In the genomic region with DNA sequence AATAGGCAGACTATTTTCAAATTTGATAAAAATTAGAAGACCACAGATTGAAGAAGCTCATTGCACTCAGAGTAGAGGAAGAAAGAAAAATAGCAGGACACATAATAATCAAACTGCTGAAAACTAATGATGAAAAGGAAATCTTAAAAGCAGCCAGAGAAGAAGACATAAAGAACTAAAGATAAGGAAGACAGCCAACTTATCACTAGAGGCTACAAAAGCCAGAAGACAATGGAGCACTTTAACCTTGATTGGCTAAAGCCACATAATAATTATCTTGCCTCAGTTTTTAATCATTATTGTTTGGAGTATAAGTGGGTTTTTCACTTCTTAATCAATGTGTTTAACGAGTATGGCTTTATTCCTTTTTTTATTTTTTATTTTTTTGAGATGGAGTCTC, we compare ENCODE assay signal across 39 cellular contexts.
"Had no signal": no experiment of that assay in that cellular context is flagged by ENCODE, and none has a peak within 500 bp of the region (broad histone marks: within the 10 kb centered on the region; RNA-seq: fewer than 3 reads in every experiment).

No MANE protein-coding gene starts in this region.

- H3K27me3 Mint-ChIP-seq: activated naive CD4-positive, alpha-beta T cell treated with anti-CD3 and anti-CD28 coated beads, Interleukin-2, amount 10 ng/mL, durations not matched to agents 7 days and 5 days; activated naive CD4-positive, alpha-beta T cell treated with anti-CD3 and anti-CD28 coated beads, Interleukin-2, amount 50 U/mL, for 24 hours; activated naive CD8-positive, alpha-beta T cell; activated naive CD8-positive, alpha-beta T cell treated with anti-CD3 and anti-CD28 coated beads for 36 hours; activated naive CD8-positive, alpha-beta T cell treated with anti-CD3 and anti-CD28 coated beads, Interleukin-2, amount 10 ng/mL, durations not matched to agents 7 days and 5 days; activated naive CD8-positive, alpha-beta T cell treated with anti-CD3 and anti-CD28 coated beads, Interleukin-2, amount 50 U/mL, for 24 hours; activated T-cell treated with anti-CD3 and anti-CD28 coated beads, Interleukin-2, amount 50 U/mL, for 24 hours; activated T-helper 17 cell treated with anti-CD3 and anti-CD28 coated beads, Interleukin-2, amount 50 U/mL, for 72 hours; brain; central memory CD8-positive, alpha-beta T cell had no signal

- H3K4me3 ChIP-seq: adrenal gland, ascending aorta, body of pancreas, breast epithelium, cardiac muscle cell had no signal

- ATAC-seq: activated naive CD4-positive, alpha-beta T cell treated with anti-CD3 and anti-CD28 coated beads, Interleukin-2, amount 50 U/mL, for 72 hours; activated naive CD8-positive, alpha-beta T cell treated with anti-CD3 and anti-CD28 coated beads, Interleukin-2, amount 50 U/mL, for 24 hours; activated T-cell treated with anti-CD3 and anti-CD28 coated beads, Interleukin-2, amount 50 U/mL, for 4 hours; activated T-cell treated with anti-CD3 and anti-CD28 coated beads, Interleukin-2, amount 50 U/mL, for 72 hours; activated T-helper 17 cell treated with anti-CD3 and anti-CD28 coated beads, Interleukin-2, amount 50 U/mL, for 72 hours; body of pancreas had no signal

- FAIRE-seq: astrocyte, bronchial epithelial cell had no signal

- H3K4me1 Mint-ChIP-seq: activated naive CD4-positive, alpha-beta T cell treated with anti-CD3 and anti-CD28 coated beads, Interleukin-2, amount 10 ng/mL, durations not matched to agents 7 days and 5 days; activated naive CD4-positive, alpha-beta T cell treated with anti-CD3 and anti-CD28 coated beads, Interleukin-2, amount 50 U/mL, for 24 hours; activated naive CD8-positive, alpha-beta T cell treated with anti-CD3 and anti-CD28 coated beads for 36 hours; activated naive CD8-positive, alpha-beta T cell treated with anti-CD3 and anti-CD28 coated beads, Interleukin-2, amount 10 ng/mL, durations not matched to agents 7 days and 5 days; activated naive CD8-positive, alpha-beta T cell treated with anti-CD3 and anti-CD28 coated beads, Interleukin-2, amount 50 U/mL, for 24 hours; activated T-helper 17 cell treated with anti-CD3 and anti-CD28 coated beads, Interleukin-2, amount 50 U/mL, for 72 hours; brain; central memory CD8-positive, alpha-beta T cell had no signal

- H3K4me3 Mint-ChIP-seq: activated naive CD4-positive, alpha-beta T cell treated with anti-CD3 and anti-CD28 coated beads for 36 hours; activated naive CD4-positive, alpha-beta T cell treated with anti-CD3 and anti-CD28 coated beads, Interleukin-2, amount 10 ng/mL, durations not matched to agents 7 days and 5 days; activated naive CD4-positive, alpha-beta T cell treated with anti-CD3 and anti-CD28 coated beads, Interleukin-2, amount 50 U/mL, for 24 hours; activated naive CD8-positive, alpha-beta T cell; activated naive CD8-positive, alpha-beta T cell treated with anti-CD3 and anti-CD28 coated beads for 36 hours; activated naive CD8-positive, alpha-beta T cell treated with anti-CD3 and anti-CD28 coated beads, Interleukin-2, amount 10 ng/mL, durations not matched to agents 7 days and 5 days; activated naive CD8-positive, alpha-beta T cell treated with anti-CD3 and anti-CD28 coated beads, Interleukin-2, amount 50 U/mL, for 24 hours; activated T-cell treated with anti-CD3 and anti-CD28 coated beads, Interleukin-2, amount 50 U/mL, for 24 hours; activated T-cell treated with anti-CD3 and anti-CD28 coated beads, Interleukin-2, amount 50 U/mL, for 4 hours; activated T-cell treated with anti-CD3 and anti-CD28 coated beads, Interleukin-2, amount 50 U/mL, for 72 hours; activated T-helper 1 cell treated with anti-CD3 and anti-CD28 coated beads, Interleukin-12 subunit alpha, Interleukin-12 subunit beta, Interleukin-2, Interleukin-4 antibody, amounts not matched to agents 30 ng/mL and 10 ng/mL and 1 ng/mL, durations not matched to agents 14 hours and 24 hours and 36 hours; activated T-helper 17 cell treated with anti-CD3 and anti-CD28 coated beads, Interleukin-2, amount 50 U/mL, for 72 hours; brain; central memory CD8-positive, alpha-beta T cell had no signal

- H3K36me3 Mint-ChIP-seq: activated naive CD4-positive, alpha-beta T cell treated with anti-CD3 and anti-CD28 coated beads, Interleukin-2, amount 10 ng/mL, durations not matched to agents 7 days and 5 days; activated naive CD4-positive, alpha-beta T cell treated with anti-CD3 and anti-CD28 coated beads, Interleukin-2, amount 50 U/mL, for 24 hours; activated naive CD4-positive, alpha-beta T cell treated with anti-CD3 and anti-CD28 coated beads, Interleukin-2, amount 50 U/mL, for 72 hours; activated naive CD8-positive, alpha-beta T cell; activated naive CD8-positive, alpha-beta T cell treated with anti-CD3 and anti-CD28 coated beads for 36 hours; activated naive CD8-positive, alpha-beta T cell treated with anti-CD3 and anti-CD28 coated beads, Interleukin-2, amount 10 ng/mL, durations not matched to agents 7 days and 5 days; brain had no signal

- H3K36me3 ChIP-seq: adrenal gland, ascending aorta, brain microvascular endothelial cell, breast epithelium, cardiac muscle cell had no signal

- H3K27ac Mint-ChIP-seq: activated naive CD4-positive, alpha-beta T cell treated with anti-CD3 and anti-CD28 coated beads for 36 hours; activated naive CD4-positive, alpha-beta T cell treated with anti-CD3 and anti-CD28 coated beads, Interleukin-2, amount 10 ng/mL, durations not matched to agents 7 days and 5 days; activated naive CD4-positive, alpha-beta T cell treated with anti-CD3 and anti-CD28 coated beads, Interleukin-2, amount 50 U/mL, for 24 hours; activated naive CD4-positive, alpha-beta T cell treated with anti-CD3 and anti-CD28 coated beads, Interleukin-2, amount 50 U/mL, for 72 hours; activated naive CD8-positive, alpha-beta T cell; activated naive CD8-positive, alpha-beta T cell treated with anti-CD3 and anti-CD28 coated beads for 36 hours; activated naive CD8-positive, alpha-beta T cell treated with anti-CD3 and anti-CD28 coated beads, Interleukin-2, amount 10 ng/mL, durations not matched to agents 7 days and 5 days; activated naive CD8-positive, alpha-beta T cell treated with anti-CD3 and anti-CD28 coated beads, Interleukin-2, amount 50 U/mL, for 24 hours; activated T-cell treated with anti-CD3 and anti-CD28 coated beads, Interleukin-2, amount 50 U/mL, for 24 hours; activated T-cell treated with anti-CD3 and anti-CD28 coated beads, Interleukin-2, amount 50 U/mL, for 72 hours; activated T-helper 1 cell treated with anti-CD3 and anti-CD28 coated beads, Interleukin-12 subunit alpha, Interleukin-12 subunit beta, Interleukin-2, Interleukin-4 antibody, amounts not matched to agents 30 ng/mL and 10 ng/mL and 1 ng/mL, durations not matched to agents 14 hours and 24 hours and 36 hours; activated T-helper 17 cell treated with anti-CD3 and anti-CD28 coated beads, Interleukin-2, amount 50 U/mL, for 72 hours; activated T-helper 2 cell treated with anti-CD3 and anti-CD28 coated beads, Interferon-gamma antibody, Interleukin-2, Interleukin-4, amounts not matched to agents 10 μg/mL and 5 μg/mL and 100 μg/mL, durations not matched to agents 14 hours and 24 hours and 36 hours; brain had no signal

- H3K27ac ChIP-seq: adrenal gland, ascending aorta, body of pancreas, brain microvascular endothelial cell, breast epithelium, cardiac muscle cell had no signal

- H3K27me3 ChIP-seq: adrenal gland, ascending aorta, body of pancreas, brain microvascular endothelial cell, breast epithelium, cardiac muscle cell had no signal

- DNase-seq: activated effector memory CD4-positive, alpha-beta T cell treated with anti-CD3 and anti-CD28 coated beads, Interleukin-2, amount 50 U/mL, for 16 hours; activated effector memory CD4-positive, alpha-beta T cell treated with Interleukin-2 at 50 U/mL for 16 hours; activated gamma-delta T cell; activated gamma-delta T cell treated with Interleukin-2 at 50 U/mL for 16 hours; activated naive CD4-positive, alpha-beta T cell; activated naive CD4-positive, alpha-beta T cell treated with anti-CD3 and anti-CD28 coated beads for 36 hours; activated naive CD4-positive, alpha-beta T cell treated with anti-CD3 and anti-CD28 coated beads, Interleukin-2, amount 10 ng/mL, durations not matched to agents 7 days and 5 days; activated naive CD4-positive, alpha-beta T cell treated with anti-CD3 and anti-CD28 coated beads, Interleukin-2, amount 50 U/mL, for 16 hours; activated naive CD4-positive, alpha-beta T cell treated with Interleukin-2 at 50 U/mL for 16 hours; activated naive CD8-positive, alpha-beta T cell treated with anti-CD3 and anti-CD28 coated beads for 36 hours; activated naive CD8-positive, alpha-beta T cell treated with anti-CD3 and anti-CD28 coated beads, Interleukin-2, amount 10 ng/mL, durations not matched to agents 7 days and 5 days; activated naive CD8-positive, alpha-beta T cell treated with anti-CD3 and anti-CD28 coated beads, Interleukin-2, amount 50 U/mL, for 24 hours; activated T-cell treated with anti-CD3 and anti-CD28 coated beads, Interleukin-2, amount 50 U/mL, for 24 hours; activated T-cell treated with anti-CD3 and anti-CD28 coated beads, Interleukin-2, amount 50 U/mL, for 4 hours; activated T-cell treated with anti-CD3 and anti-CD28 coated beads, Interleukin-2, amount 50 U/mL, for 48 hours; activated T-cell treated with anti-CD3 and anti-CD28 coated beads, Interleukin-2, amount 50 U/mL, for 72 hours; adrenal gland; amniotic stem cell; amygdala; anterior cingulate cortex; aorta; body of pancreas; brain microvascular endothelial cell; caudate nucleus; central memory CD4-positive, alpha-beta T cell; cerebellar nuclear complex had no signal

- H3K4me1 ChIP-seq: adrenal gland, ascending aorta, body of pancreas, breast epithelium had no signal

- H3K9me3 ChIP-seq: body of pancreas had no signal
